Comparison of ENCODE assay signal across 1 cellular context in the genomic region with DNA sequence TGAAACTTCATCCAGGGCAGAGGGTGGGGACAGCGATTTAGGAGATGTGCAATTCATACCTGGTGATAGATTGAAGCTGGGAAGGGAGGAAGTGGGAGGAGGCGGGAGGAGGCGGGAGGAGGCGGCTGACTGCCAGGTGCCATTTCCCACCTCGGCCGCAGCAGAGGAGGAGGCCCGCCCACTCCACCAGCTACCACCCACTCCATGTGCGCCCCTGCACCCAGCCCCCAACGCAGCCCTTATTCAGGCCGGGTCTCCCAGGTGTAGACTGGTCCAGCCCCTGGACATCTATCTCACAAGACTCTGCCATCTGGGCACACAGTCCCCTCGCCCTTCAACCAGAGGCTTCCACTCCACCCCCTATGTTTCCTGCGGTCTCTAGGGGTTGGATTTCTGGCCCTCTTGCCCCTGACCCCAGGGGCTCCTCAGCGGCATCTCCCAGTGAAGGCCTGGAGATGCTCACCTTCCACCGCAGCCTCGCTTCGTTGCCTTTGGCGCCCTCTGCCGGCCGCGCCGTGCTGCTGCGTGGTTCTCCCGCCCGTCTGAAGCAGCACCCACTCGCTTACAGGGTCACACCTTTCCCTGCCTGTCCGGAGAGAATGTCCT.
A peak's percentile ranks its signal among the peaks of the same experiment; 100 is the strongest.
TF ChIP-seq lines count a peak whose summit lies in the region.

No MANE protein-coding gene starts in this region.

TF ChIP-seq in HepG2, 621 proteins besides CTCF, POLR2A, EP300 and RAD21 (continued from another document and continues in another):
- TF ChIP-seq, protein P1, sequence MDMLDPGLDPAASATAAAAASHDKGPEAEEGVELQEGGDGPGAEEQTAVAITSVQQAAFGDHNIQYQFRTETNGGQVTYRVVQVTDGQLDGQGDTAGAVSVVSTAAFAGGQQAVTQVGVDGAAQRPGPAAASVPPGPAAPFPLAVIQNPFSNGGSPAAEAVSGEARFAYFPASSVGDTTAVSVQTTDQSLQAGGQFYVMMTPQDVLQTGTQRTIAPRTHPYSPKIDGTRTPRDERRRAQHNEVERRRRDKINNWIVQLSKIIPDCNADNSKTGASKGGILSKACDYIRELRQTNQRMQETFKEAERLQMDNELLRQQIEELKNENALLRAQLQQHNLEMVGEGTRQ (IDR thresholded peaks at IDR 0.05; ENCODE audit: low read depth, low read length): no peak
- TF ChIP-seq, protein P1 (CRISPR knock-in tag; IDR thresholded peaks at IDR 0.05; ENCODE audit: borderline replicate concordance): no peak
- TF ChIP-seq, protein P2, sequence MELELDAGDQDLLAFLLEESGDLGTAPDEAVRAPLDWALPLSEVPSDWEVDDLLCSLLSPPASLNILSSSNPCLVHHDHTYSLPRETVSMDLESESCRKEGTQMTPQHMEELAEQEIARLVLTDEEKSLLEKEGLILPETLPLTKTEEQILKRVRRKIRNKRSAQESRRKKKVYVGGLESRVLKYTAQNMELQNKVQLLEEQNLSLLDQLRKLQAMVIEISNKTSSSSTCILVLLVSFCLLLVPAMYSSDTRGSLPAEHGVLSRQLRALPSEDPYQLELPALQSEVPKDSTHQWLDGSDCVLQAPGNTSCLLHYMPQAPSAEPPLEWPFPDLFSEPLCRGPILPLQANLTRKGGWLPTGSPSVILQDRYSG (CRISPR knock-in tag; IDR thresholded peaks at IDR 0.05): no peak
- no peak for TF ChIP-seq SCMH1 (CRISPR knock-in tag; IDR thresholded peaks at IDR 0.05; ENCODE audit: borderline replicate concordance)
- TF ChIP-seq, protein P3, sequence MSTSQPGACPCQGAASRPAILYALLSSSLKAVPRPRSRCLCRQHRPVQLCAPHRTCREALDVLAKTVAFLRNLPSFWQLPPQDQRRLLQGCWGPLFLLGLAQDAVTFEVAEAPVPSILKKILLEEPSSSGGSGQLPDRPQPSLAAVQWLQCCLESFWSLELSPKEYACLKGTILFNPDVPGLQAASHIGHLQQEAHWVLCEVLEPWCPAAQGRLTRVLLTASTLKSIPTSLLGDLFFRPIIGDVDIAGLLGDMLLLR (CRISPR knock-in tag; IDR thresholded peaks at IDR 0.05): no peak
- no peak for TF ChIP-seq NONO (IDR thresholded peaks at IDR 0.05)
- no peak; the same call in 1 of the 2 replicates for TF ChIP-seq NONO (CRISPR knock-in tag; conservative IDR thresholded peaks at IDR 0.05)
- no peak for TF ChIP-seq ZSCAN31 (CRISPR knock-in tag; IDR thresholded peaks at IDR 0.05; ENCODE audit: low read depth)
- no peak for TF ChIP-seq CENPT (CRISPR knock-in tag; IDR thresholded peaks at IDR 0.05; ENCODE audit: low read depth)
- 0 out of 2 replicates have a peak, but pooled peaks have one; percentile 38 for TF ChIP-seq ARNT2 (CRISPR knock-in tag; IDR thresholded peaks at IDR 0.05; ENCODE audit: low read depth)
- no peak for TF ChIP-seq IKZF1 (IDR thresholded peaks at IDR 0.05)
- no peak for TF ChIP-seq NFYB (CRISPR knock-in tag; IDR thresholded peaks at IDR 0.05)
- TF ChIP-seq HNRNPLL (IDR thresholded peaks at IDR 0.05; ENCODE audit: low read depth, low read length, poor library complexity, severe bottlenecking): peak; percentile 47
- TF ChIP-seq, protein P4, sequence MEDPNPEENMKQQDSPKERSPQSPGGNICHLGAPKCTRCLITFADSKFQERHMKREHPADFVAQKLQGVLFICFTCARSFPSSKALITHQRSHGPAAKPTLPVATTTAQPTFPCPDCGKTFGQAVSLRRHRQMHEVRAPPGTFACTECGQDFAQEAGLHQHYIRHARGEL (CRISPR knock-in tag; IDR thresholded peaks at IDR 0.05): peak; percentile 59; the same call in 1 of the 2 replicates
- no peak for TF ChIP-seq ZNF570 (CRISPR knock-in tag; IDR thresholded peaks at IDR 0.05; ENCODE audit: borderline replicate concordance)
- TF ChIP-seq ATF5 (CRISPR knock-in tag; IDR thresholded peaks at IDR 0.05; ENCODE audit: low read depth): no peak
- TF ChIP-seq, protein P5, sequence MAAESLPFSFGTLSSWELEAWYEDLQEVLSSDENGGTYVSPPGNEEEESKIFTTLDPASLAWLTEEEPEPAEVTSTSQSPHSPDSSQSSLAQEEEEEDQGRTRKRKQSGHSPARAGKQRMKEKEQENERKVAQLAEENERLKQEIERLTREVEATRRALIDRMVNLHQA (CRISPR knock-in tag; IDR thresholded peaks at IDR 0.05): no peak
- TF ChIP-seq YEATS4 (CRISPR knock-in tag; IDR thresholded peaks at IDR 0.05; ENCODE audit: borderline replicate concordance): no peak; the same call in 1 of the 2 replicates
- TF ChIP-seq, protein P6, sequence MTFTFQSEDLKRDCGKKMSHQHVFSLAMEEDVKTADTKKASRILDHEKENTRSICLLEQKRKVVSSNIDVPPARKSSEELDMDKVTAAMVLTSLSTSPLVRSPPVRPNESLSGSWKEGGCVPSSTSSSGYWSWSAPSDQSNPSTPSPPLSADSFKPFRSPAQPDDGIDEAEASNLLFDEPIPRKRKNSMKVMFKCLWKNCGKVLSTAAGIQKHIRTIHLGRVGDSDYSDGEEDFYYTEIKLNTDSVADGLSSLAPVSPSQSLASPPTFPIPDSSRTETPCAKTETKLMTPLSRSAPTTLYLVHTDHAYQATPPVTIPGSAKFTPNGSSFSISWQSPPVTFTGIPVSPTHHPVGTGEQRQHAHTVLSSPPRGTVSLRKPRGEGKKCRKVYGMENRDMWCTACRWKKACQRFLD (CRISPR knock-in tag; IDR thresholded peaks at IDR 0.05; ENCODE audit: borderline replicate concordance): no peak
- TF ChIP-seq ZBTB40 (IDR thresholded peaks at IDR 0.05): no peak
- TF ChIP-seq ZBTB40 (CRISPR knock-in tag; IDR thresholded peaks at IDR 0.05): no peak
- TF ChIP-seq MLX (CRISPR knock-in tag; IDR thresholded peaks at IDR 0.05): no peak
- TF ChIP-seq, protein P7, sequence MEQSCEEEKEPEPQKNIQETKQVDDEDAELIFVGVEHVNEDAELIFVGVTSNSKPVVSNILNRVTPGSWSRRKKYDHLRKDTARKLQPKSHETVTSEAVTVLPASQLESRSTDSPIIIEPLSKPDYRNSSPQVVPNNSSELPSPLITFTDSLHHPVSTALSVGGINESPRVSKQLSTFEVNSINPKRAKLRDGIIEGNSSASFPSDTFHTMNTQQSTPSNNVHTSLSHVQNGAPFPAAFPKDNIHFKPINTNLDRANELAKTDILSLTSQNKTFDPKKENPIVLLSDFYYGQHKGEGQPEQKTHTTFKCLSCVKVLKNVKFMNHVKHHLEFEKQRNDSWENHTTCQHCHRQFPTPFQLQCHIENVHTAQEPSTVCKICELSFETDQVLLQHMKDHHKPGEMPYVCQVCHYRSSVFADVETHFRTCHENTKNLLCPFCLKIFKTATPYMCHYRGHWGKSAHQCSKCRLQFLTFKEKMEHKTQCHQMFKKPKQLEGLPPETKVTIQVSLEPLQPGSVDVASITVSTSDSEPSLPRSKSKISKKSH (CRISPR knock-in tag; IDR thresholded peaks at IDR 0.05; ENCODE audit: borderline replicate concordance): no peak; the same call in 1 of the 2 replicates
- peak; percentile 50 for TF ChIP-seq ZFX (CRISPR knock-in tag; IDR thresholded peaks at IDR 0.05; ENCODE audit: low read depth)
- TF ChIP-seq ZC3H4 (CRISPR knock-in tag; IDR thresholded peaks at IDR 0.05; ENCODE audit: borderline replicate concordance): no peak
- TF ChIP-seq ZNF749 (CRISPR knock-in tag; IDR thresholded peaks at IDR 0.05; ENCODE audit: borderline replicate concordance): no peak
- 0 out of 2 replicates have a peak, but pooled peaks have one; percentile 30 for TF ChIP-seq JUNB (CRISPR knock-in tag; IDR thresholded peaks at IDR 0.05; ENCODE audit: borderline replicate concordance)
- TF ChIP-seq ZNF574 (CRISPR knock-in tag; IDR thresholded peaks at IDR 0.05): peak; percentile 53; the same call in 1 of the 2 replicates
- no peak for TF ChIP-seq GZF1 (CRISPR knock-in tag; IDR thresholded peaks at IDR 0.05)
- TF ChIP-seq PAF1 (CRISPR knock-in tag; IDR thresholded peaks at IDR 0.05): no peak
